ENCODE assay signal across 9 cellular contexts in the genomic region with DNA sequence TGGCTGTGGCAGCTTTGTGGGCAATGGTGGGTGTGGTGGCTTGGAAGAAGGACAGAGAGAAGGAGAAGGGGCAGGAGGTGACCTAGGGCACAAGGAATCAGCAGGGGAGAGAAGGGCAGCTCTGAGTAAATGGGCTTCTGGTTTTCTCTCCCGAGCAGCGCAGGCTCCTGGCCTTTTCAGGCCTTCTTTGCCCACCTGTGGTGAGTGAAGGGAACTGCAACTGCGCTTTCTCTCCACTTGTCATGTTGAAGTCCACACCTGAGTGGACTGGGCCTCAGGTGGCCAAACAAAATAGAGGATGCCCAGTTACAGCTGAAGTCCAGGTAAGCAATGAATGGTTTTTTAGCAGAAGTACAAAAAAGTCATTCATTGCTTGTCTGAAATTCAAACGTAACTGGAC. TPM values are rescaled to one million over a fixed set of nuclear protein-coding genes. Genes with fewer than 3 reads are reported as not detected.
DNase-seq lines count a peak whose midpoint lies in the region; ATAC-seq and TF ChIP-seq lines count a peak whose summit lies in the region.
"Had no signal": no experiment of that assay in that cellular context is flagged by ENCODE, and none has a peak within 500 bp of the region (broad histone marks: within the 10 kb centered on the region; RNA-seq: fewer than 3 reads in every experiment).

No MANE protein-coding gene starts in this region.

- no peak overlapping the region for H3K4me3 Mint-ChIP-seq in CD4-positive, alpha-beta T cell
- H3K4me3 Mint-ChIP-seq in HFFc6: no peak overlapping the region
- H3K4me3 Mint-ChIP-seq: immature natural killer cell had no signal

- no peak for ATAC-seq in CD4-positive, alpha-beta T cell (ENCODE audit: poor library complexity)
- ATAC-seq in SK-N-SH treated with all-trans-retinoic acid at 6 μM for 48 hours: peak; percentile 76
- ATAC-seq in left lobe of liver: peak; percentile 82
- no peak for ATAC-seq in HG02571 (IDR thresholded peaks at IDR 0.05; ENCODE audit: unreplicated experiment)

- H3K27me3 Mint-ChIP-seq in CD4-positive, alpha-beta T cell: peaks cover 45% of the 10 kb centered on the region
- peaks cover 32% of the 10 kb centered on the region for H3K27me3 Mint-ChIP-seq in HFFc6 (ENCODE audit: insufficient read depth)

- DNase-seq in CD4-positive, alpha-beta T cell: no peak
- DNase-seq in HFFc6 (no peak), left lobe of liver (ENCODE audit: low spot score) (no peak), hepatic stellate cell (ENCODE audit: low spot score) (no peak)
- DNase-seq in activated effector memory CD4-positive, alpha-beta T cell treated with anti-CD3 and anti-CD28 coated beads, Interleukin-2, amount 50 U/mL, for 16 hours: no peak
- DNase-seq in activated naive CD4-positive, alpha-beta T cell (lab: John Stamatoyannopoulos, UW): no peak
- DNase-seq: immature natural killer cell had no signal

- POLR2A ChIA-PET in CD4-positive, alpha-beta T cell (lab: Charles Lee): no interaction called here

- H3K9me3 Mint-ChIP-seq in CD4-positive, alpha-beta T cell: no peaks in the 10 kb centered on the region
- no peaks in the 10 kb centered on the region for H3K9me3 Mint-ChIP-seq in HFFc6
- H3K9me3 Mint-ChIP-seq: immature natural killer cell had no signal

- no peaks in the 10 kb centered on the region for H3K36me3 Mint-ChIP-seq in CD4-positive, alpha-beta T cell (ENCODE audit: low read depth)
- H3K36me3 Mint-ChIP-seq in HFFc6 (ENCODE audit: low read depth): no peaks in the 10 kb centered on the region

- H3K27ac ChIP-seq in CD4-positive, alpha-beta T cell (ENCODE audit: low read depth, low read length): no peak overlapping the region

- CTCF ChIA-PET in CD4-positive, alpha-beta T cell (lab: Charles Lee): no interaction called here

- no peak overlapping the region for H3K27ac Mint-ChIP-seq in CD4-positive, alpha-beta T cell
- no peak overlapping the region for H3K27ac Mint-ChIP-seq in HFFc6
- H3K27ac Mint-ChIP-seq: immature natural killer cell had no signal

- no peaks in the 10 kb centered on the region for H3K4me1 Mint-ChIP-seq in CD4-positive, alpha-beta T cell (ENCODE audit: low read depth)
- H3K4me1 Mint-ChIP-seq in HFFc6 (ENCODE audit: low read depth): no peaks in the 10 kb centered on the region
- H3K4me1 Mint-ChIP-seq: immature natural killer cell had no signal

- intact Hi-C loops in CD4-positive, alpha-beta T cell (cut with DNase I, micrococcal nuclease): loop anchor here in 1 of 2 experiments (10.0 kb wide), 1 partner anchor 446 kb away; no protein-coding TSS in a partner anchor

- TF ChIP-seq CTCF in CD4-positive, alpha-beta T cell (IDR thresholded peaks at IDR 0.05): peak; percentile 18
- peak; percentile 77 for TF ChIP-seq CTCF in HFFc6 (IDR thresholded peaks at IDR 0.05)

- H3K9me3 ChIP-seq in CD4-positive, alpha-beta T cell (ENCODE audit: control insufficient read depth, low read length): no peaks in the 10 kb centered on the region

- H3K27me3 ChIP-seq in CD4-positive, alpha-beta T cell (ENCODE audit: control insufficient read depth, insufficient read depth, low read length): peaks cover 24% of the 10 kb centered on the region

TF ChIP-seq in SK-N-SH treated with all-trans-retinoic acid at 6 μM for 48 hours, 23 proteins besides CTCF, POLR2A, EP300 and RAD21:
- TF ChIP-seq TCF4 (CRISPR knock-in tag; IDR thresholded peaks at IDR 0.05; ENCODE audit: borderline replicate concordance): no peak
- TF ChIP-seq CSDC2 (CRISPR knock-in tag; IDR thresholded peaks at IDR 0.05): no peak
- TF ChIP-seq ZNF70 (CRISPR knock-in tag; IDR thresholded peaks at IDR 0.05): no peak
- TF ChIP-seq GLIS3 (CRISPR knock-in tag; IDR thresholded peaks at IDR 0.05): no peak
- TF ChIP-seq ZNF8 (CRISPR knock-in tag; IDR thresholded peaks at IDR 0.05): no peak
- TF ChIP-seq, protein P1, sequence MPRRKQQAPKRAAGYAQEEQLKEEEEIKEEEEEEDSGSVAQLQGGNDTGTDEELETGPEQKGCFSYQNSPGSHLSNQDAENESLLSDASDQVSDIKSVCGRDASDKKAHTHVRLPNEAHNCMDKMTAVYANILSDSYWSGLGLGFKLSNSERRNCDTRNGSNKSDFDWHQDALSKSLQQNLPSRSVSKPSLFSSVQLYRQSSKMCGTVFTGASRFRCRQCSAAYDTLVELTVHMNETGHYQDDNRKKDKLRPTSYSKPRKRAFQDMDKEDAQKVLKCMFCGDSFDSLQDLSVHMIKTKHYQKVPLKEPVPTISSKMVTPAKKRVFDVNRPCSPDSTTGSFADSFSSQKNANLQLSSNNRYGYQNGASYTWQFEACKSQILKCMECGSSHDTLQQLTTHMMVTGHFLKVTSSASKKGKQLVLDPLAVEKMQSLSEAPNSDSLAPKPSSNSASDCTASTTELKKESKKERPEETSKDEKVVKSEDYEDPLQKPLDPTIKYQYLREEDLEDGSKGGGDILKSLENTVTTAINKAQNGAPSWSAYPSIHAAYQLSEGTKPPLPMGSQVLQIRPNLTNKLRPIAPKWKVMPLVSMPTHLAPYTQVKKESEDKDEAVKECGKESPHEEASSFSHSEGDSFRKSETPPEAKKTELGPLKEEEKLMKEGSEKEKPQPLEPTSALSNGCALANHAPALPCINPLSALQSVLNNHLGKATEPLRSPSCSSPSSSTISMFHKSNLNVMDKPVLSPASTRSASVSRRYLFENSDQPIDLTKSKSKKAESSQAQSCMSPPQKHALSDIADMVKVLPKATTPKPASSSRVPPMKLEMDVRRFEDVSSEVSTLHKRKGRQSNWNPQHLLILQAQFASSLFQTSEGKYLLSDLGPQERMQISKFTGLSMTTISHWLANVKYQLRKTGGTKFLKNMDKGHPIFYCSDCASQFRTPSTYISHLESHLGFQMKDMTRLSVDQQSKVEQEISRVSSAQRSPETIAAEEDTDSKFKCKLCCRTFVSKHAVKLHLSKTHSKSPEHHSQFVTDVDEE (CRISPR knock-in tag; IDR thresholded peaks at IDR 0.05): no peak
- no peak for TF ChIP-seq ZFP3 (CRISPR knock-in tag; IDR thresholded peaks at IDR 0.05)
- no peak for TF ChIP-seq SNAI2 (CRISPR knock-in tag; IDR thresholded peaks at IDR 0.05)
- no peak for TF ChIP-seq ZNF565 (CRISPR knock-in tag; conservative IDR thresholded peaks at IDR 0.05; ENCODE audit: low read depth)
- TF ChIP-seq PPARA (CRISPR knock-in tag; IDR thresholded peaks at IDR 0.05; ENCODE audit: borderline replicate concordance): no peak
- TF ChIP-seq RARB (CRISPR knock-in tag; IDR thresholded peaks at IDR 0.05): no peak
- no peak for TF ChIP-seq ARNTL (CRISPR knock-in tag; IDR thresholded peaks at IDR 0.05; ENCODE audit: borderline replicate concordance, low read depth)
- TF ChIP-seq, protein P2, sequence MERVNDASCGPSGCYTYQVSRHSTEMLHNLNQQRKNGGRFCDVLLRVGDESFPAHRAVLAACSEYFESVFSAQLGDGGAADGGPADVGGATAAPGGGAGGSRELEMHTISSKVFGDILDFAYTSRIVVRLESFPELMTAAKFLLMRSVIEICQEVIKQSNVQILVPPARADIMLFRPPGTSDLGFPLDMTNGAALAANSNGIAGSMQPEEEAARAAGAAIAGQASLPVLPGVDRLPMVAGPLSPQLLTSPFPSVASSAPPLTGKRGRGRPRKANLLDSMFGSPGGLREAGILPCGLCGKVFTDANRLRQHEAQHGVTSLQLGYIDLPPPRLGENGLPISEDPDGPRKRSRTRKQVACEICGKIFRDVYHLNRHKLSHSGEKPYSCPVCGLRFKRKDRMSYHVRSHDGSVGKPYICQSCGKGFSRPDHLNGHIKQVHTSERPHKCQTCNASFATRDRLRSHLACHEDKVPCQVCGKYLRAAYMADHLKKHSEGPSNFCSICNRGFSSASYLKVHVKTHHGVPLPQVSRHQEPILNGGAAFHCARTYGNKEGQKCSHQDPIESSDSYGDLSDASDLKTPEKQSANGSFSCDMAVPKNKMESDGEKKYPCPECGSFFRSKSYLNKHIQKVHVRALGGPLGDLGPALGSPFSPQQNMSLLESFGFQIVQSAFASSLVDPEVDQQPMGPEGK (CRISPR knock-in tag; IDR thresholded peaks at IDR 0.05; ENCODE audit: borderline replicate concordance): no peak
- no peak for TF ChIP-seq ZC3H10 (CRISPR knock-in tag; IDR thresholded peaks at IDR 0.05)
- no peak for TF ChIP-seq TOX (CRISPR knock-in tag; IDR thresholded peaks at IDR 0.05; ENCODE audit: borderline replicate concordance)
- TF ChIP-seq OSR1 (CRISPR knock-in tag; IDR thresholded peaks at IDR 0.05): no peak
- TF ChIP-seq, protein P3, sequence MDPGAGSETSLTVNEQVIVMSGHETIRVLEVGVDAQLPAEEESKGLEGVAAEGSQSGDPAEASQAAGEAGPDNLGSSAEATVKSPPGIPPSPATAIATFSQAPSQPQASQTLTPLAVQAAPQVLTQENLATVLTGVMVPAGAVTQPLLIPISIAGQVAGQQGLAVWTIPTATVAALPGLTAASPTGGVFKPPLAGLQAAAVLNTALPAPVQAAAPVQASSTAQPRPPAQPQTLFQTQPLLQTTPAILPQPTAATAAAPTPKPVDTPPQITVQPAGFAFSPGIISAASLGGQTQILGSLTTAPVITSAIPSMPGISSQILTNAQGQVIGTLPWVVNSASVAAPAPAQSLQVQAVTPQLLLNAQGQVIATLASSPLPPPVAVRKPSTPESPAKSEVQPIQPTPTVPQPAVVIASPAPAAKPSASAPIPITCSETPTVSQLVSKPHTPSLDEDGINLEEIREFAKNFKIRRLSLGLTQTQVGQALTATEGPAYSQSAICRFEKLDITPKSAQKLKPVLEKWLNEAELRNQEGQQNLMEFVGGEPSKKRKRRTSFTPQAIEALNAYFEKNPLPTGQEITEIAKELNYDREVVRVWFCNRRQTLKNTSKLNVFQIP (CRISPR knock-in tag; IDR thresholded peaks at IDR 0.05; ENCODE audit: borderline replicate concordance, low read depth): no peak

RNA-seq across cellular contexts. Expression of a gene that starts 29.4 kb away (rescaled TPM):
- total RNA-seq in CD4-positive, alpha-beta T cell: not detected
- not detected for total RNA-seq in HFFc6 (2021; fragmentation: NEBNext Ultra II Directional; extraction: Animal tissue kit (Norgen Biotek cat#: 25700))
- total RNA-seq in left lobe of liver: not detected

RNA-seq across cellular contexts. Expression of a gene that starts 57.8 kb away (rescaled TPM):
- total RNA-seq in CD4-positive, alpha-beta T cell: under 1 TPM; 0.78 to 0.88 TPM
- total RNA-seq in HFFc6 (2021; fragmentation: NEBNext Ultra II Directional; extraction: Animal tissue kit (Norgen Biotek cat#: 25700)): not detected
- total RNA-seq in left lobe of liver: 0.03 TPM

Comparison
In these comparisons a context has a peak if more than half of its experiments do, and no peak if none do; other contexts are left out.
1. ATAC-seq: peak in SK-N-SH treated with all-trans-retinoic acid at 6 μM for 48 hours (single experiment) and left lobe of liver (single experiment); none in CD4-positive, alpha-beta T cell (single experiment) and HG02571 (single experiment).